In the genomic region with DNA sequence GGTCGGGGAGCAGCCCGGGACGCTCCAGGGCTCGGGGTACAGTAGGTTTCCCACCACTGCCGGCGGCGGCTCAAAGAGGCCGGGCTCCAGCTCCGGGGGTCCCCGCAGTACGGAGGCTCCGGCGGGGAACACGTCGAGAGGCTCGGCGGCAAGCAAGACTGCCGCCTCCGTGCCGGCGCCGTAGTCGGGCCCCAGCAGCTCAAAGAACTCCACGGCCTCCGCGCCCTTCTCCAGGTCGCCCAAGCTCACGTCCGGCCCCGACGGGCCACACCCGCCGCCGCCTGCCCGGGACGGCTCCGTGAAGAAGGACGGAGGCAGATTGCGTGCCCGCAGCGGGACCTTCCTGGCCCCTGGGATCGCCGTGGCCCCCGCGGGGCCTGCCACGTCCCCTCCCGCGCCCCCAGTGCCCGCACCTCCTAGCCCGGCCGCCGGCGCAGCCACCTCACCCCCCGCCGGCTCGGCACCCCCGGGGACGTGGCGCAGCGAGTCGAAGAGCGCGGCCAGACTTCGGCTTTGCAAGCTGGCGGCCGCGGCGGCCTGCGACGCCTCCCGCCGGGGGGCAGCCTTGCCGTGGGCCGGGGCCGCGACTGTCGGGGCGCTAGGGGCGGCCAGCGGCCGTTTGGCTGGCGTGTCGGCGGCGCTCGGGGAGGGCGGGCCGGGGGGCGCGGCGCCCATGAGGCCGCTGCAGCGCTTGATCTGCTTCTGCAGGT, we compare ENCODE assay signal across 8 cellular contexts. TPM values are rescaled to one million over a fixed set of nuclear protein-coding genes. Genes with fewer than 3 reads are reported as not detected.
DNase-seq lines count a peak whose midpoint lies in the region; ATAC-seq and TF ChIP-seq lines count a peak whose summit lies in the region.

No MANE protein-coding gene starts in this region.

- H3K4me3 Mint-ChIP-seq in CD4-positive, alpha-beta memory T cell = peak overlapping the region; percentile 33 to 77 (median 62)
- peak overlapping the region; percentile 75 to 76 for H3K4me3 Mint-ChIP-seq in stimulated activated naive CD8-positive, alpha-beta T cell treated with anti-CD3 and anti-CD28 coated beads, Interleukin-15, amount 100 ng/mL, for 72 hours

- intact Hi-C loops in CD4-positive, alpha-beta memory T cell (cut with micrococcal nuclease) = loop anchor here (2.0 to 5.0 kb wide), 3 partner anchors 18 to 554 kb away; a partner anchor contains a TSS

- in situ Hi-C loops in astrocyte of the spinal cord (cut with HindIII; ENCODE audit: low sequenced_read_pairs) = no loop called here

- H3K9me3 Mint-ChIP-seq in CD4-positive, alpha-beta memory T cell = peaks cover 0 to 5% (median 0%) of the 10 kb centered on the region in 8 donors
- H3K9me3 Mint-ChIP-seq in stimulated activated naive CD8-positive, alpha-beta T cell treated with anti-CD3 and anti-CD28 coated beads, Interleukin-15, amount 100 ng/mL, for 72 hours = no peaks in the 10 kb centered on the region

- H3K27me3 ChIP-seq in CD4-positive, alpha-beta memory T cell (ENCODE audit: insufficient read depth, low read length) = peaks cover 39% of the 10 kb centered on the region

- H3K27me3 Mint-ChIP-seq in CD4-positive, alpha-beta memory T cell = peaks cover 46 to 59% of the 10 kb centered on the region in 2 donors
- H3K27me3 Mint-ChIP-seq in stimulated activated naive CD8-positive, alpha-beta T cell treated with anti-CD3 and anti-CD28 coated beads, Interleukin-15, amount 100 ng/mL, for 72 hours = peaks cover 79% of the 10 kb centered on the region

- DNase-seq in CD4-positive, alpha-beta memory T cell = peak in 1 of 5 donors; percentile 4
- DNase-seq in astrocyte of the spinal cord (ENCODE audit: low read depth, low spot score) (no peak), iPS-NIHi7 (ENCODE audit: extremely low spot score) (peak; percentile 26), NCI-H1092 treated with DMSO at 0.1 percent for 48 hours (lab: John Stamatoyannopoulos, UW) (no peak), NCI-H2171 (lab: John Stamatoyannopoulos, UW) (no peak)
- DNase-seq in stimulated activated naive CD8-positive, alpha-beta T cell treated with anti-CD3 and anti-CD28 coated beads, Interleukin-15, amount 100 ng/mL, for 72 hours = peak; percentile 24 to 39

- POLR2A ChIA-PET in CD4-positive, alpha-beta memory T cell (lab: Charles Lee; ENCODE audit: partially characterized antibody) = interaction anchor here (0.6 kb wide), 1 partner anchor 24 kb away, joined by 3 read pairs; no protein-coding TSS in a partner anchor

- no peak for TF ChIP-seq CTCF in astrocyte of the spinal cord (IDR thresholded peaks at IDR 0.05; ENCODE audit: low read depth, low read length)

- peak; percentile 29 for ATAC-seq in HG03432 (IDR thresholded peaks at IDR 0.05; ENCODE audit: unreplicated experiment)
- peak; percentile 57 for ATAC-seq in stimulated activated naive CD8-positive, alpha-beta T cell treated with anti-CD3 and anti-CD28 coated beads, Interleukin-15, amount 100 ng/mL, for 72 hours
- no peak for ATAC-seq in GM18873 (IDR thresholded peaks at IDR 0.05; ENCODE audit: low FRiP score, unreplicated experiment)

- H3K27ac ChIP-seq in CD4-positive, alpha-beta memory T cell (ENCODE audit: low read depth, low read length) = no peak overlapping the region

- H3K36me3 Mint-ChIP-seq in CD4-positive, alpha-beta memory T cell = peaks cover 0 to 3% of the 10 kb centered on the region in 2 donors

- CTCF ChIA-PET in CD4-positive, alpha-beta memory T cell (lab: Charles Lee; ENCODE audit: partially characterized antibody) = interaction anchor here (1.5 kb wide), 2 partner anchors 10 to 15 kb away, joined by 3 to 8 read pairs; no protein-coding TSS in a partner anchor

- peak overlapping the region in 1 of 2 donors; percentile 36 for H3K4me3 ChIP-seq in CD4-positive, alpha-beta memory T cell (ENCODE audit: low read length in 2 of 2)
- peak overlapping the region; percentile 33 for H3K4me3 ChIP-seq in astrocyte of the spinal cord (ENCODE audit: low read depth, low read length)

- no peaks in the 10 kb centered on the region for H3K36me3 ChIP-seq in CD4-positive, alpha-beta memory T cell (ENCODE audit: insufficient read depth, low read length)

- peaks cover 9% of the 10 kb centered on the region for H3K4me1 ChIP-seq in CD4-positive, alpha-beta memory T cell (ENCODE audit: insufficient read depth, low read length)

- no peak overlapping the region for H3K27ac Mint-ChIP-seq in CD4-positive, alpha-beta memory T cell
- H3K27ac Mint-ChIP-seq in stimulated activated naive CD8-positive, alpha-beta T cell treated with anti-CD3 and anti-CD28 coated beads, Interleukin-15, amount 100 ng/mL, for 72 hours = no peak overlapping the region

- H3K9me3 ChIP-seq in CD4-positive, alpha-beta memory T cell (ENCODE audit: control insufficient read depth in 1 of 2, low read length in 2 of 2) = no peaks in the 10 kb centered on the region

- peaks cover 2 to 28% (median 13%) of the 10 kb centered on the region in 4 donors for H3K4me1 Mint-ChIP-seq in CD4-positive, alpha-beta memory T cell
- H3K4me1 Mint-ChIP-seq in stimulated activated naive CD8-positive, alpha-beta T cell treated with anti-CD3 and anti-CD28 coated beads, Interleukin-15, amount 100 ng/mL, for 72 hours = peaks cover 12% of the 10 kb centered on the region

RNA-seq across cellular contexts. Expression of a gene that starts 0.8 kb away (rescaled TPM):
- total RNA-seq in CD4-positive, alpha-beta memory T cell = under 1 TPM in 1 of 2 experiments, not detected in 1; 0.11 TPM
- not detected for polyA plus RNA-seq in CD4-positive, alpha-beta memory T cell

Comparison
In these comparisons a context has a peak if more than half of its experiments do, and no peak if none do; other contexts are left out.
1. DNase-seq: peak in iPS-NIHi7 (single experiment) and stimulated activated naive CD8-positive, alpha-beta T cell treated with anti-CD3 and anti-CD28 coated beads, Interleukin-15, amount 100 ng/mL, for 72 hours (2 of 2); none in astrocyte of the spinal cord (single experiment), NCI-H1092 treated with DMSO at 0.1 percent for 48 hours (single experiment) and NCI-H2171 (single experiment).